ENCODE assay signal across 2 cellular contexts in the genomic region with DNA sequence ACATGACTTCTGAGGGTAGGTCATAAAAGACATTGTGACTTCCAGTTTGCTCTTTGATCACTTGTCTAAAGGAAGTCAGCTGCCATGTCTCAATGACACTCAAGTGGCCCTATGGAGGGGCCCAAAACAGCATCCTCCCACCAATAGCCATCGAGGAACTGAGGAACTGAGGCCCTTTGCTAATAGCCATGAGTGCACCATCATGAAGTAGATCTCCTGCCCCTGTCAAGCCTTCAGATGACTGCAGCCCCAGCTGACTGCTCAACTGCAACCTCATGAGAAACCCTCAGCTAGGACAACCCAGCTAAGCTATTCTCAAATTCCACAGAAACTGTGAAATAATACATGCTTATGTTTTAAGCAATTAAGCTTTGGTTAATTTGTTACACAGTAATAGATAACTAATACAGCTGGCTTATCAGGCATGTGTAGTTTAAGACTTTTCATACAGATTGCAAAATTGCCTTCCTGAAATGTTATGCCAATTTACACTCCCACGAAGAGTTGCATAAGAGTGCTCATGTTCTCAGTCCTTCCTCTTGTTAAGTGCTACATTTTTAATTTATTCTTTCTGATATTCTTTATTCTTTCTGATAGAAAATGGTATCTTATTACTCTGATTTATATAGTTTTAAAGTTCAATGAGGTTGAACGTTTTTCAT.
TF ChIP-seq lines count a peak whose summit lies in the region.

No MANE protein-coding gene starts in this region.

TF ChIP-seq in HEK293, 187 proteins besides CTCF, POLR2A, EP300 and RAD21:
- TF ChIP-seq, protein P1, sequence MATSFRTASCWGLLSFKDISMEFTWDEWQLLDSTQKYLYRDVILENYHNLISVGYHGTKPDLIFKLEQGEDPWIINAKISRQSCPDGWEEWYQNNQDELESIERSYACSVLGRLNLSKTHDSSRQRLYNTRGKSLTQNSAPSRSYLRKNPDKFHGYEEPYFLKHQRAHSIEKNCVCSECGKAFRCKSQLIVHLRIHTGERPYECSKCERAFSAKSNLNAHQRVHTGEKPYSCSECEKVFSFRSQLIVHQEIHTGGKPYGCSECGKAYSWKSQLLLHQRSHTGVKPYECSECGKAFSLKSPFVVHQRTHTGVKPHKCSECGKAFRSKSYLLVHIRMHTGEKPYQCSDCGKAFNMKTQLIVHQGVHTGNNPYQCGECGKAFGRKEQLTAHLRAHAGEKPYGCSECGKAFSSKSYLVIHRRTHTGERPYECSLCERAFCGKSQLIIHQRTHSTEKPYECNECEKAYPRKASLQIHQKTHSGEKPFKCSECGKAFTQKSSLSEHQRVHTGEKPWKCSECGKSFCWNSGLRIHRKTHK (tag by site-specific recombination; IDR thresholded peaks at IDR 0.05), result no peak
- TF ChIP-seq SETDB1 (IDR thresholded peaks at IDR 0.05; ENCODE audit: insufficient read length, low read length) (peak; percentile 45), ZFP41 (tag by site-specific recombination; IDR thresholded peaks at IDR 0.05; ENCODE audit: borderline replicate concordance) (no peak), ZNF677 (tag by site-specific recombination; IDR thresholded peaks at IDR 0.05) (no peak)

TF ChIP-seq in endothelial cell of umbilical vein, 7 proteins besides CTCF, POLR2A, EP300 and RAD21:
- TF ChIP-seq MYC (IDR thresholded peaks at IDR 0.05; ENCODE audit: low read depth, low read length) (no peak), POLR2AphosphoS5 (IDR thresholded peaks at IDR 0.05; ENCODE audit: insufficient read depth, low read depth, low read length) (no peak), MAX (IDR thresholded peaks at IDR 0.05; ENCODE audit: insufficient read depth, insufficient read length) (no peak), FOS (IDR thresholded peaks at IDR 0.05; ENCODE audit: borderline replicate concordance, insufficient read depth, low read length) (no peak)
